In the genomic region with DNA sequence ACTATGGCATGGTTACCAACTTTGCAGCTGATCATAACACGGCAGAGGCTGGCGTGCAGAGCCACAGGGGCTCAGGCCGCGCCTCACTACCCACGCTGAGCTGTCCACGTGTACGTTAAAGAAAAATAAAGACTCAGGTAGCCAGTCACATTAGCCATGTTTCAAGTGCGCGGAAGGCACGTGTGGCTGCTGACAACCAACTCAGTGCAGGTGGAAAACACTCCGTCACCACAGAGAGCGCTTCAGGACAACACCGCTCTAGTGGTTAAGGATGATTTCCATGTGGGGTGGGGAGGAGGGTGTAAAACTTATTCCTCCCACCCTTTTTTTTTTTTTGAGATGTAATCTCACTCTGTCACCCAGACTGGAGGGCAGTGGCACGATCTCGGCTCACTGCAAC, we compare ENCODE assay signal across 1 cellular context.
TF ChIP-seq lines count a peak whose summit lies in the region.

No MANE protein-coding gene starts in this region.

TF ChIP-seq in SK-N-SH treated with all-trans-retinoic acid at 6 μM for 48 hours, 23 proteins besides CTCF, POLR2A, EP300 and RAD21 (continued from another document):
- TF ChIP-seq, protein P1, sequence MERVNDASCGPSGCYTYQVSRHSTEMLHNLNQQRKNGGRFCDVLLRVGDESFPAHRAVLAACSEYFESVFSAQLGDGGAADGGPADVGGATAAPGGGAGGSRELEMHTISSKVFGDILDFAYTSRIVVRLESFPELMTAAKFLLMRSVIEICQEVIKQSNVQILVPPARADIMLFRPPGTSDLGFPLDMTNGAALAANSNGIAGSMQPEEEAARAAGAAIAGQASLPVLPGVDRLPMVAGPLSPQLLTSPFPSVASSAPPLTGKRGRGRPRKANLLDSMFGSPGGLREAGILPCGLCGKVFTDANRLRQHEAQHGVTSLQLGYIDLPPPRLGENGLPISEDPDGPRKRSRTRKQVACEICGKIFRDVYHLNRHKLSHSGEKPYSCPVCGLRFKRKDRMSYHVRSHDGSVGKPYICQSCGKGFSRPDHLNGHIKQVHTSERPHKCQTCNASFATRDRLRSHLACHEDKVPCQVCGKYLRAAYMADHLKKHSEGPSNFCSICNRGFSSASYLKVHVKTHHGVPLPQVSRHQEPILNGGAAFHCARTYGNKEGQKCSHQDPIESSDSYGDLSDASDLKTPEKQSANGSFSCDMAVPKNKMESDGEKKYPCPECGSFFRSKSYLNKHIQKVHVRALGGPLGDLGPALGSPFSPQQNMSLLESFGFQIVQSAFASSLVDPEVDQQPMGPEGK (CRISPR knock-in tag; IDR thresholded peaks at IDR 0.05; ENCODE audit: borderline replicate concordance), result no peak
- TF ChIP-seq ZNF8 (CRISPR knock-in tag; IDR thresholded peaks at IDR 0.05) (no peak), ZC3H10 (CRISPR knock-in tag; IDR thresholded peaks at IDR 0.05) (no peak), TCF4 (CRISPR knock-in tag; IDR thresholded peaks at IDR 0.05; ENCODE audit: borderline replicate concordance) (no peak), ZNF565 (CRISPR knock-in tag; conservative IDR thresholded peaks at IDR 0.05; ENCODE audit: low read depth) (no peak), CSDC2 (CRISPR knock-in tag; IDR thresholded peaks at IDR 0.05) (no peak), RARB (CRISPR knock-in tag; IDR thresholded peaks at IDR 0.05) (no peak), OSR1 (CRISPR knock-in tag; IDR thresholded peaks at IDR 0.05) (no peak), ARNTL (CRISPR knock-in tag; IDR thresholded peaks at IDR 0.05; ENCODE audit: borderline replicate concordance, low read depth) (no peak), SNAI2 (CRISPR knock-in tag; IDR thresholded peaks at IDR 0.05) (no peak)
